Comparison of ENCODE assay signal across 12 cellular contexts in the genomic region with DNA sequence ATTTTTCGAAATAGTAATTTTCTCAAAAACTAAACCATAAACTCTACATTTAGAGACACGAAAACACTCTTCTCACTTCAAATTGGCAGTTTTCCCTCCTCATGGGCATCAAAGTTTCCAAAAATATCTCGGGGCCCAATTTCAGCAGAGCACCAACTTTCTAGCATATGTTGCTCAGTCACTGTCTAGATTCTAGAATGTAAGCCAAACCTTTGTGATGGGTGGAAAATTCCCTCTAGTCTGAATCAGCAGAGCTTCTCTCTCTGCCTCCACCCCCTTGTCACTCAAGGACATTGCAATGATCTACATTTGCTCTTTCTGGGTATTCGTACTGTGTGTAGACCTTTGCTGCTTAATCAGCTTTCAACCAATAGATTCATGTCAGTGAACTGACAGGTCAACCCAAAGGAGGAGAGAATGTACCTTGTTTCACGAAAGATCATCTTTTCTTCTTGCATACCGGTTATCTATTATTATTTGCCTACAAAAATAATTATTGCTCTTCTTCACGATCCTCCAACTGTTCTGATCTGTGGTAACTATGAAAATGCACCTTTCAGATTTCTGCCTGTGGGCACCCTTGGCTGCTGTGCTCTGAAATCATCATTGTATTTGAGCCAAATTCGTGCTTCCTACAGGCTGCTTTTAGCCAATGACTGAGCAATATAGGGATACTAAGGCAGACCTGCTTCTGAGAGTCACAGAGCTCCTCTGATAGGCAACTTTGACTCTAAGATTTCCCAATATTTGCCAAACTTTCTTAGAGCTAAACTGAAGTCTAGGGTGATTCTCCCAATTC. TPM values are rescaled to one million over a fixed set of nuclear protein-coding genes. Genes with fewer than 3 reads are reported as not detected.
DNase-seq lines count a peak whose midpoint lies in the region; ATAC-seq and TF ChIP-seq lines count a peak whose summit lies in the region.
"Had no signal": no experiment of that assay in that cellular context is flagged by ENCODE, and none has a peak within 500 bp of the region (broad histone marks: within the 10 kb centered on the region; RNA-seq: fewer than 3 reads in every experiment).

No MANE protein-coding gene starts in this region.

- H4K8ac ChIP-seq in IMR-90 (ENCODE audit: low read depth in 2 of 2, low read length in 2 of 2) = no peak overlapping the region

- no peak for TF ChIP-seq POLR2A in IMR-90 (IDR thresholded peaks at IDR 0.05; ENCODE audit: low read depth, low read length)

- H2AFZ ChIP-seq in IMR-90 (replicated peaks; ENCODE audit: low read length, poor library complexity) = no peak overlapping the region

- H2BK20ac ChIP-seq in IMR-90 (ENCODE audit: low read depth, low read length) = no peak overlapping the region

- DNase-seq in activated CD4-positive, CD25-positive, alpha-beta regulatory T cell (lab: John Stamatoyannopoulos, UW) = no peak
- DNase-seq in IMR-90 (peak; percentile 69), cerebellar nuclear complex (lab: John Stamatoyannopoulos, UW) (peak; percentile 62 to 87), osteocyte (ENCODE audit: extremely low spot score, unreplicated experiment) (no peak), GM13977 (ENCODE audit: low spot score) (no peak), NCI-H2196 treated with DMSO at 0.1 percent for 48 hours (lab: John Stamatoyannopoulos, UW; ENCODE audit: unreplicated experiment) (no peak), NCI-H1436 (lab: John Stamatoyannopoulos, UW) (no peak)
- DNase-seq: KG1, NCI-H2081, T-cell had no signal

- peaks cover 14% of the 10 kb centered on the region for H3K9me1 ChIP-seq in IMR-90 (ENCODE audit: insufficient read depth, low read length)

- H3K27ac ChIP-seq in IMR-90 (ENCODE audit: insufficient read depth, low read length) = no peak overlapping the region

- CTCF ChIA-PET in IMR-90 (lab: Yijun Ruan, JAX) = no interaction called here

- no peak for TF ChIP-seq CTCF in IMR-90 (conservative IDR thresholded peaks at IDR 0.05; ENCODE audit: low read depth, low read length)
- TF ChIP-seq CTCF in osteocyte (IDR thresholded peaks at IDR 0.05) = no peak
- TF ChIP-seq CTCF in GM13977 (IDR thresholded peaks at IDR 0.05; ENCODE audit: extremely low read depth, insufficient read depth, missing control alignments) = no peak

- ATAC-seq in activated CD4-positive, CD25-positive, alpha-beta regulatory T cell treated with anti-CD3 and anti-CD28 coated beads, Interleukin-2, amount 50 U/mL, for 24 hours = peak; percentile 17 to 28
- peak; percentile 54 for ATAC-seq in IMR-90 (ENCODE audit: low read depth)
- ATAC-seq: T-cell had no signal

- H3K14ac ChIP-seq in IMR-90 (replicated peaks; ENCODE audit: low read depth, low read length) = no peak overlapping the region

- intact Hi-C loops in IMR-90 (cut with micrococcal nuclease) = no loop called here

- no peak overlapping the region for H3K4me2 ChIP-seq in IMR-90 (ENCODE audit: low read depth, low read length)

- no peaks in the 10 kb centered on the region for H3K36me3 ChIP-seq in IMR-90 (ENCODE audit: control insufficient read depth, insufficient read depth, low read length)
- H3K36me3 ChIP-seq: thoracic aorta had no signal

- POLR2A ChIA-PET in IMR-90 (lab: Charles Lee; ENCODE audit: unreplicated experiment) = no interaction called here

- in situ Hi-C loops in IMR-90 (cut with MboI; ENCODE audit: low sequenced_read_pairs) (no loop called here), GM13977 (cut with MboI; ENCODE audit: low pct_unique_long_range_greater_than_20kb, low sequenced_read_pairs, unreplicated experiment) (no loop called here)

- no peak overlapping the region for H3K56ac ChIP-seq in IMR-90 (ENCODE audit: extremely low read depth, insufficient read depth, low read length)

- H3K27ac Mint-ChIP-seq in osteocyte (ENCODE audit: unreplicated experiment) = peak overlapping the region; percentile 55
- H3K27ac Mint-ChIP-seq: T-cell had no signal

- H2BK5ac ChIP-seq in IMR-90 (ENCODE audit: low read depth, low read length, poor library complexity, severe bottlenecking) = no peak overlapping the region

- peaks cover 0 to 3% of the 10 kb centered on the region in 2 experiments; a peak in 1 of 4 replicates for H3K79me1 ChIP-seq in IMR-90 (ENCODE audit: low read depth in 1 of 2, low read length in 2 of 2)

- H2BK15ac ChIP-seq in IMR-90 (ENCODE audit: low read depth, low read length) = no peak overlapping the region

- H3K4me1 ChIP-seq in IMR-90 (ENCODE audit: control insufficient read depth, insufficient read depth, low read length) = peaks cover 15% of the 10 kb centered on the region

- dilution Hi-C loops in IMR-90 (cut with HindIII; ENCODE audit: low sequenced_read_pairs, unreplicated experiment) = no loop called here

- no peaks in the 10 kb centered on the region for H4K20me1 ChIP-seq in IMR-90 (ENCODE audit: insufficient read depth, low read length)

- no peak overlapping the region for H3K18ac ChIP-seq in IMR-90 (ENCODE audit: low read depth, low read length)

- H2BK120ac ChIP-seq in IMR-90 (ENCODE audit: low read depth, low read length) = no peak overlapping the region

- no peak overlapping the region for H4K5ac ChIP-seq in IMR-90 (ENCODE audit: low read depth, low read length)

- no peaks in the 10 kb centered on the region for H3K27me3 ChIP-seq in IMR-90 (ENCODE audit: control insufficient read depth, insufficient read depth, low read length)

- TF ChIP-seq RAD21 in IMR-90 (IDR thresholded peaks at IDR 0.05; ENCODE audit: low read length) = no peak

- H3K4me3 Mint-ChIP-seq in osteocyte (ENCODE audit: unreplicated experiment) = no peak overlapping the region
- H3K4me3 Mint-ChIP-seq: T-cell had no signal

- H3K36me3 Mint-ChIP-seq in osteocyte (ENCODE audit: unreplicated experiment) = no peaks in the 10 kb centered on the region

- H3K4me1 Mint-ChIP-seq in osteocyte (ENCODE audit: unreplicated experiment) = peaks cover 53% of the 10 kb centered on the region
- H3K4me1 Mint-ChIP-seq: T-cell had no signal

- WGBS in IMR-90 (ENCODE audit: extremely low coverage in 2 of 2, insufficient read length in 1 of 2), 2 experiments = 100% methylated on average over 1 to 2 of the region's 8 CpGs

- no peak overlapping the region for H2AK5ac ChIP-seq in IMR-90 (ENCODE audit: low read depth, low read length)

- BruUV-seq in IMR-90 (replicated peaks; lab: Mats Ljungman, UMichigan) = no TSS peak

- H3K23ac ChIP-seq in IMR-90 (ENCODE audit: low read depth, low read length) = no peak overlapping the region

- H3K9me3 Mint-ChIP-seq in osteocyte (ENCODE audit: unreplicated experiment) = peaks cover 3% of the 10 kb centered on the region
- H3K9me3 Mint-ChIP-seq: T-cell had no signal

- no peak overlapping the region for H3K4me3 ChIP-seq in IMR-90 (ENCODE audit: insufficient read depth, low read depth, low read length)
- H3K4me3 ChIP-seq: thoracic aorta had no signal

- no peak overlapping the region for H4K91ac ChIP-seq in IMR-90 (ENCODE audit: insufficient read depth, low read depth, low read length)

- no peaks in the 10 kb centered on the region for H3K9me3 ChIP-seq in IMR-90 (ENCODE audit: control insufficient read depth, insufficient read depth, low read length)
- H3K9me3 ChIP-seq: thoracic aorta had no signal

- H3K27me3 Mint-ChIP-seq in osteocyte (ENCODE audit: unreplicated experiment) = no peaks in the 10 kb centered on the region
- H3K27me3 Mint-ChIP-seq: T-cell had no signal

- no peak overlapping the region for H2AK9ac ChIP-seq in IMR-90 (replicated peaks; ENCODE audit: low read depth, low read length, poor library complexity)

- H3K4ac ChIP-seq in IMR-90 (ENCODE audit: low read depth, low read length) = no peak overlapping the region

- no peak overlapping the region for H3K9ac ChIP-seq in IMR-90 (ENCODE audit: low read depth, low read length)

TF ChIP-seq in IMR-90, 13 proteins besides CTCF, POLR2A, EP300 and RAD21:
- TF ChIP-seq CEBPB (IDR thresholded peaks at IDR 0.05; ENCODE audit: low read depth, low read length) = no peak
- TF ChIP-seq MAFK (IDR thresholded peaks at IDR 0.05; ENCODE audit: low read depth, low read length) = peak; percentile 29; the same call in 1 of the 2 replicates
- TF ChIP-seq, protein P1, sequence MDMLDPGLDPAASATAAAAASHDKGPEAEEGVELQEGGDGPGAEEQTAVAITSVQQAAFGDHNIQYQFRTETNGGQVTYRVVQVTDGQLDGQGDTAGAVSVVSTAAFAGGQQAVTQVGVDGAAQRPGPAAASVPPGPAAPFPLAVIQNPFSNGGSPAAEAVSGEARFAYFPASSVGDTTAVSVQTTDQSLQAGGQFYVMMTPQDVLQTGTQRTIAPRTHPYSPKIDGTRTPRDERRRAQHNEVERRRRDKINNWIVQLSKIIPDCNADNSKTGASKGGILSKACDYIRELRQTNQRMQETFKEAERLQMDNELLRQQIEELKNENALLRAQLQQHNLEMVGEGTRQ (IDR thresholded peaks at IDR 0.05; ENCODE audit: low read depth, low read length) = no peak

RNA-seq across cellular contexts. Expression of gene GLS, which starts 38.7 kb away (rescaled TPM):
- 130 and 279 TPM in 2 replicates for total RNA-seq in IMR-90 (2012; rRNA removed)
- 63.2 and 87.5 TPM in 2 replicates for polyA plus RNA-seq in IMR-90 (2012; rRNA removed)
- polyA plus RNA-seq in IMR-90 (2012; cell fraction: cytosol; rRNA removed) = 10.3 and 16.9 TPM in 2 replicates
- polyA plus RNA-seq in IMR-90 (2012; cell fraction: nucleus; rRNA removed; ENCODE audit: low replicate concordance) = 45.0 and 212 TPM in 2 replicates
- total RNA-seq in osteocyte = 167 and 178 TPM in 2 replicates

Comparison
In these comparisons a context has a peak if more than half of its experiments do, and no peak if none do; other contexts are left out.
1. DNase-seq: peak in IMR-90 (single experiment) and cerebellar nuclear complex (2 of 2); none in activated CD4-positive, CD25-positive, alpha-beta regulatory T cell (0 of 4), osteocyte (single experiment), GM13977 (single experiment), NCI-H2196 treated with DMSO at 0.1 percent for 48 hours (single experiment) and NCI-H1436 (single experiment).